In genomic region chr14:21987937-21988336, GRCh38 we compare ENCODE assay signal across 9 cellular contexts.
A peak's percentile ranks its signal among the peaks of the same experiment; 100 is the strongest.
DNase-seq lines count a peak whose midpoint lies in the region; ATAC-seq and TF ChIP-seq lines count a peak whose summit lies in the region.
"Had no signal": no experiment of that assay in that cellular context is flagged by ENCODE, and none has a peak within 500 bp of the region (broad histone marks: within the 10 kb centered on the region; RNA-seq: fewer than 3 reads in every experiment).

No MANE protein-coding gene starts in this region.

- H3K4me1 Mint-ChIP-seq in activated CD8-positive, alpha-beta T cell treated with anti-CD3 and anti-CD28 coated beads for 36 hours (ENCODE audit: low read depth) = peaks cover 27% of the 10 kb centered on the region
- H3K4me1 Mint-ChIP-seq: naive B cell had no signal

- H3K4me3 ChIP-seq in suprapubic skin = no peak overlapping the region

- POLR2A ChIA-PET in activated CD8-positive, alpha-beta T cell treated with anti-CD3 and anti-CD28 coated beads for 36 hours (lab: Charles Lee) = interaction anchor here (1.0 to 5.0 kb wide), 2 partner anchors 15 to 568 kb away, joined by 3 to 21 read pairs; no protein-coding TSS in a partner anchor

- H3K27ac ChIP-seq in suprapubic skin = no peak overlapping the region

- TF ChIP-seq POLR2A in suprapubic skin (IDR thresholded peaks at IDR 0.05) = no peak

- H3K9me3 ChIP-seq in suprapubic skin = no peaks in the 10 kb centered on the region

- H3K4me1 ChIP-seq in suprapubic skin = no peaks in the 10 kb centered on the region

- peak overlapping the region; percentile 89 for H3K27ac Mint-ChIP-seq in activated CD8-positive, alpha-beta T cell treated with anti-CD3 and anti-CD28 coated beads for 36 hours

- TF ChIP-seq CTCF in activated CD8-positive, alpha-beta T cell treated with anti-CD3 and anti-CD28 coated beads for 36 hours (IDR thresholded peaks at IDR 0.05) = peak; percentile 50
- no peak for TF ChIP-seq CTCF in suprapubic skin (IDR thresholded peaks at IDR 0.05)

- CTCF ChIA-PET in activated CD8-positive, alpha-beta T cell treated with anti-CD3 and anti-CD28 coated beads for 36 hours (lab: Charles Lee) = interaction anchor here (0.7 to 7.1 kb wide), 16 partner anchors 10 to 582 kb away, joined by 3 to 91 read pairs (median 4); no protein-coding TSS in a partner anchor

- 28% methylated on average over 3 of the region's 3 CpGs for WGBS in suprapubic skin

- peak overlapping the region; percentile 54 for H3K4me3 Mint-ChIP-seq in activated CD8-positive, alpha-beta T cell treated with anti-CD3 and anti-CD28 coated beads for 36 hours
- H3K4me3 Mint-ChIP-seq: naive B cell had no signal

- DNase-seq in Daoy (ENCODE audit: low read depth) (peak; percentile 56), left kidney (ENCODE audit: low read depth, low spot score) (peak; percentile 72), suprapubic skin (ENCODE audit: low spot score in 2 of 2) (no peak), mesenteric fat pad (ENCODE audit: low spot score) (no peak), germinal center (ENCODE audit: low spot score) (no peak), NCI-H345 treated with DMSO at 0.1 percent for 48 hours (lab: John Stamatoyannopoulos, UW; ENCODE audit: unreplicated experiment) (no peak)
- peak; percentile 38 for DNase-seq in activated CD8-positive, alpha-beta T cell treated with anti-CD3 and anti-CD28 coated beads for 36 hours
- DNase-seq: naive B cell had no signal

- peaks cover 2% of the 10 kb centered on the region for H3K36me3 Mint-ChIP-seq in activated CD8-positive, alpha-beta T cell treated with anti-CD3 and anti-CD28 coated beads for 36 hours (ENCODE audit: low read depth)
- H3K36me3 Mint-ChIP-seq: naive B cell had no signal

- H3K9me3 Mint-ChIP-seq in activated CD8-positive, alpha-beta T cell treated with anti-CD3 and anti-CD28 coated beads for 36 hours = no peaks in the 10 kb centered on the region
- H3K9me3 Mint-ChIP-seq: naive B cell had no signal

- no peaks in the 10 kb centered on the region for H3K27me3 ChIP-seq in suprapubic skin

- intact Hi-C loops in activated CD8-positive, alpha-beta T cell treated with anti-CD3 and anti-CD28 coated beads for 36 hours (cut with micrococcal nuclease) = no loop called here

- no peaks in the 10 kb centered on the region for H3K36me3 ChIP-seq in suprapubic skin

- TF ChIP-seq EP300 in Ishikawa (IDR thresholded peaks at IDR 0.05; ENCODE audit: borderline replicate concordance) (no peak), suprapubic skin (IDR thresholded peaks at IDR 0.05) (no peak)

- ATAC-seq in activated CD8-positive, alpha-beta T cell treated with anti-CD3 and anti-CD28 coated beads for 36 hours = peak; percentile 74

- peaks cover 1% of the 10 kb centered on the region for H3K27me3 Mint-ChIP-seq in activated CD8-positive, alpha-beta T cell treated with anti-CD3 and anti-CD28 coated beads for 36 hours

- 0 out of 2 replicates have a peak, but pooled peaks have one; percentile 18 for TF ChIP-seq RAD21 in Ishikawa (IDR thresholded peaks at IDR 0.05; ENCODE audit: low read depth)

TF ChIP-seq in Ishikawa, 13 proteins besides CTCF, POLR2A, EP300 and RAD21:
- TF ChIP-seq FOXM1 (IDR thresholded peaks at IDR 0.05; ENCODE audit: borderline replicate concordance, low read depth) = no peak
- TF ChIP-seq MAX (IDR thresholded peaks at IDR 0.05) = no peak
TF ChIP-seq in Ishikawa: peak in this region for 0.

Comparison
In these comparisons a context has a peak if more than half of its experiments do, and no peak if none do; other contexts are left out.
1. DNase-seq: peak in Daoy (single experiment), activated CD8-positive, alpha-beta T cell treated with anti-CD3 and anti-CD28 coated beads for 36 hours (single experiment) and left kidney (single experiment); none in suprapubic skin (0 of 2), mesenteric fat pad (single experiment), germinal center (single experiment) and NCI-H345 treated with DMSO at 0.1 percent for 48 hours (single experiment).